In genomic region chr2:241898681-241899270, GRCh38 we compare ENCODE assay signal across 2 cellular contexts.
TF ChIP-seq lines count a peak whose summit lies in the region.

No MANE protein-coding gene starts in this region.

TF ChIP-seq in SK-N-SH, 30 proteins besides CTCF, POLR2A, EP300 and RAD21 (continued from another document):
- TF ChIP-seq PBX3 (IDR thresholded peaks at IDR 0.05) (no peak), ZBTB33 (IDR thresholded peaks at IDR 0.05; ENCODE audit: borderline replicate concordance, low read depth) (no peak), GABPA (IDR thresholded peaks at IDR 0.05; ENCODE audit: low read depth) (no peak), CHD2 (IDR thresholded peaks at IDR 0.05; ENCODE audit: low read length, partially characterized antibody) (no peak), RCOR1 (IDR thresholded peaks at IDR 0.05; ENCODE audit: low read length) (no peak), TEAD4 (IDR thresholded peaks at IDR 0.05; ENCODE audit: borderline replicate concordance, insufficient read depth) (no peak), REST (IDR thresholded peaks at IDR 0.05; ENCODE audit: low read depth, low read length) (no peak), NFIC (IDR thresholded peaks at IDR 0.05; ENCODE audit: borderline replicate concordance) (no peak), RFX5 (IDR thresholded peaks at IDR 0.05; ENCODE audit: low read length) (no peak), FOXJ3 (CRISPR knock-in tag; IDR thresholded peaks at IDR 0.05) (no peak)

TF ChIP-seq in SK-N-SH treated with all-trans-retinoic acid at 6 μM for 48 hours, 23 proteins besides CTCF, POLR2A, EP300 and RAD21 (continued from another document):
- TF ChIP-seq CREB5 (CRISPR knock-in tag; IDR thresholded peaks at IDR 0.05; ENCODE audit: low read depth) (no peak), SNAI2 (CRISPR knock-in tag; IDR thresholded peaks at IDR 0.05) (no peak), OSR1 (CRISPR knock-in tag; IDR thresholded peaks at IDR 0.05) (no peak), ZFP3 (CRISPR knock-in tag; IDR thresholded peaks at IDR 0.05) (no peak), TCF4 (CRISPR knock-in tag; IDR thresholded peaks at IDR 0.05; ENCODE audit: borderline replicate concordance) (no peak), ARNTL (CRISPR knock-in tag; IDR thresholded peaks at IDR 0.05; ENCODE audit: borderline replicate concordance, low read depth) (no peak), PATZ1 (CRISPR knock-in tag; IDR thresholded peaks at IDR 0.05; ENCODE audit: borderline replicate concordance) (no peak)
